In the genomic region with DNA sequence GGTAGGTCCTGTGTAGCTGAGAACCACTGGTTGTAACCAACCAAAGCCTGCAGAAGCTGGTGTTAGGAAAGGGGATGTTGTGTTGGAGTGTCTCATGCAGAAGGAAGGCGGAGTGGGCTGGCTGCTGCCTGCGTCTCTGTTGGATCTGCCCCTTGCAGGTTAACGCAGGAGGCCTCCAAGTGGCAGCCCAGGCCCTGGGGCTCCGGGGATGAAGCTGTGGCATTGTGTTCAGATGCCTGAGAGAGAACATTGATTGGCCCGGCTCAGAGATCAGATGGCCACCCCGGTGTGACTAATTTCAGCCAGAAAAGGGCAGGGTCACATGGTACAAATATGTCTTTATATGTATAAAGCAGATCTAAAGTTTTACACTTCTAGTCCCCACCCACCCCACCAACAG, we compare ENCODE assay signal across 22 cellular contexts.
"Had no signal": no experiment of that assay in that cellular context is flagged by ENCODE, and none has a peak within 500 bp of the region (broad histone marks: within the 10 kb centered on the region; RNA-seq: fewer than 3 reads in every experiment).

No MANE protein-coding gene starts in this region.

- H3K79me2 ChIP-seq: hepatocyte had no signal

- H3K27ac Mint-ChIP-seq: endodermal cell had no signal

- H3K27me3 ChIP-seq: colonic mucosa, foreskin keratinocyte, hepatocyte, neutrophil, right atrium auricular region, stomach, transverse colon had no signal

- H3K27me3 Mint-ChIP-seq: naive B cell had no signal

- H3K9me3 Mint-ChIP-seq: endodermal cell, naive B cell, nephron had no signal

- H3K9me3 ChIP-seq: colonic mucosa, neutrophil, right atrium auricular region, stomach, thoracic aorta, transverse colon had no signal

- H3K4me1 ChIP-seq: colonic mucosa, foreskin keratinocyte, right atrium auricular region, stomach, transverse colon had no signal

- H3K4me1 Mint-ChIP-seq: endodermal cell, naive B cell had no signal

- H3K4me3 ChIP-seq: colonic mucosa, hepatocyte, lung, right atrium auricular region, stomach, thoracic aorta, transverse colon had no signal

- DNase-seq: colonic mucosa; dermis blood vessel endothelial cell; effector CD4-positive, alpha-beta T cell; endodermal cell; erythroblast; left colon; left ventricle myocardium superior; mesendoderm; naive B cell; small intestine; stimulated activated CD4-positive, alpha-beta T cell treated with anti-CD3 and anti-CD28 coated beads, Interleukin-12 subunit alpha, Interleukin-12 subunit beta, amount 100 ng/mL, for 4 hours; stimulated activated naive CD4-positive, alpha-beta T cell; stomach; transverse colon had no signal

- H3K27ac ChIP-seq: colonic mucosa, foreskin keratinocyte, hepatocyte, neutrophil, right atrium auricular region, stomach, thoracic aorta, transverse colon had no signal

- H3K4me3 Mint-ChIP-seq: endodermal cell, naive B cell, nephron had no signal

- H3K36me3 Mint-ChIP-seq: naive B cell had no signal

- H2AFZ ChIP-seq: hepatocyte had no signal

- H3K36me3 ChIP-seq: colonic mucosa, neutrophil, right atrium auricular region, thoracic aorta, transverse colon had no signal

- H3K4me2 ChIP-seq: hepatocyte had no signal

- FAIRE-seq: endothelial cell of umbilical vein, small intestine had no signal
